In the genomic region with DNA sequence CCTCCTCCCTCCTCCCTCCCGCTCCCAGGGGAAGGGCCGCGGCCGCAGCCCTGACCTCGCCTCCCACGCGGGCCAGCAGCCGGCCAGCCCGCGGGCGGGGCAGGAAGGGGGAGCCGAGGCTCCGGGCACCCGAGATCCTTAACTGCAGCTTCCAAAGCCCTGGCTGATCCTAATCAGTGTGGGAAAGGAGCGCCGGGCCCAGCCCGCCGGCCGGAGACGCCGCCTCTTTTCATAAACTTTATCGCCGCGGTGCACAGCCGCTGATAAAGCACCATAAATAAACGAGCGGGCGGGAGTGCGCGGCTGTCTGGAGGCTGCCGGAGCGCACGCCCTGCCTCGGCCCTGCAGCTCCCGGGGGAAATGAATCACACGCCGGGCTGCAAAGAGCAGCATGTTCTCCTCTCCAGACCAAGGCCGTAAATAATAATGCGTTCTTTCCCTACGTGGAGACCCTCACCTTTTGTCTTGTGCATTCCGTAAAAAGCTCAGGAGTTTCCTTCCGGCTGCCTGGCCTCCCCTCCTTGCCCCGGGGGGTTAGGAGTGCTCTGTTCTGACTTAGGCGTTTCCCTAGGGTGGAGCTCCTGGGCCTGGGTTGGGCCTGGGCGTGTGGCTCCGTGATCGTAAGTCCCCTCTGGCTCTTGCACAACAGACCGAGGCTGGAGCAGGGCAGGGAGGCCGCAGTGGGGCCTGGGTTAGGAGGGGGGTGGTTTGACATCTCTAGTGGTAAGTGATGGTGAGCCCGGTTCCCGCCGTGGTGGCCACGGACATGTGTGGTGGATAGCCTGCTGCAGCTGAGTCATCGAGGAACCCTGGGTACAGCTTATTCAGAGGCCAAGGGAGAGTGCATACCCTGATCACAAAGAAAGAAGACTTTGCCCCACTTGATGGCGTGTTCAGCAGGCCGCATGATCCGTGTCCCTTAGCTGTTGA, we compare ENCODE assay signal across 8 cellular contexts.
A peak's percentile ranks its signal among the peaks of the same experiment; 100 is the strongest.
DNase-seq lines count a peak whose midpoint lies in the region; ATAC-seq and TF ChIP-seq lines count a peak whose summit lies in the region.

No MANE protein-coding gene starts in this region.

- intact Hi-C loops in mucosa of descending colon (cut with DNase I, micrococcal nuclease) (no loop called here), stomach (cut with DNase I; ENCODE audit: low total_unique reads) (no loop called here)

- DNase-seq in activated CD4-positive, CD25-positive, alpha-beta regulatory T cell treated with anti-CD3 and anti-CD28 coated beads, Interleukin-2, amount 50 U/mL, for 72 hours, result no peak
- DNase-seq in NCI-H1436 (lab: John Stamatoyannopoulos, UW), result peak; percentile 82
- peak; percentile 90 to 93 (median 93) for DNase-seq in mucosa of descending colon
- DNase-seq in stomach, result peak; percentile 90

- peaks cover 0 to 10% (median 0%) of the 10 kb centered on the region in 3 donors for H3K27me3 ChIP-seq in stomach

- H3K4me1 ChIP-seq in mucosa of descending colon (ENCODE audit: low read depth) (peaks cover 24% of the 10 kb centered on the region), stomach (peaks cover 30 to 48% (median 31%) of the 10 kb centered on the region in 4 donors)

- peak; percentile 72 to 73 for ATAC-seq in activated CD4-positive, CD25-positive, alpha-beta regulatory T cell treated with anti-CD3 and anti-CD28 coated beads, Interleukin-2, amount 50 U/mL, for 24 hours
- ATAC-seq in HG02571 (IDR thresholded peaks at IDR 0.05; ENCODE audit: unreplicated experiment) (peak; percentile 49), esophagus mucosa (peak; percentile 95), mucosa of descending colon (peak; percentile 85)

- H3K4me3 ChIP-seq in WI38 (ENCODE audit: low read depth, low read length) (peak overlapping the region; percentile 54), mucosa of descending colon (peak overlapping the region; percentile 9), stomach (peak overlapping the region; percentile 37 to 45 (median 40))

- WGBS in stomach, 5 donors, result 5 to 6% (median 5%) methylated on average over 46 to 57 of the region's 57 CpGs

- TF ChIP-seq POLR2A in stomach (IDR thresholded peaks at IDR 0.05), result no peak

- TF ChIP-seq EP300 in stomach (IDR thresholded peaks at IDR 0.05), result peak; percentile 49

- TF ChIP-seq CTCF in WI38 (IDR thresholded peaks at IDR 0.05; ENCODE audit: low read depth, low read length) (no peak), mucosa of descending colon (IDR thresholded peaks at IDR 0.05) (no peak), stomach (IDR thresholded peaks at IDR 0.05) (no peak)

- no peaks in the 10 kb centered on the region for H3K9me3 ChIP-seq in mucosa of descending colon
- no peaks in the 10 kb centered on the region for H3K9me3 ChIP-seq in stomach

- H3K36me3 ChIP-seq in mucosa of descending colon (ENCODE audit: low read depth) (no peaks in the 10 kb centered on the region), stomach (no peaks in the 10 kb centered on the region)

- H3K27ac ChIP-seq in stomach, result peak overlapping the region; percentile 77 to 94 (median 86)
